ENCODE assay signal across 8 cellular contexts in genomic region chr12:34022079-34022830, GRCh38. TPM values are rescaled to one million over a fixed set of nuclear protein-coding genes. Genes with fewer than 3 reads are reported as not detected.
A peak's percentile ranks its signal among the peaks of the same experiment; 100 is the strongest.
DNase-seq lines count a peak whose midpoint lies in the region; ATAC-seq lines count a peak whose summit lies in the region.

A gene with protein sequence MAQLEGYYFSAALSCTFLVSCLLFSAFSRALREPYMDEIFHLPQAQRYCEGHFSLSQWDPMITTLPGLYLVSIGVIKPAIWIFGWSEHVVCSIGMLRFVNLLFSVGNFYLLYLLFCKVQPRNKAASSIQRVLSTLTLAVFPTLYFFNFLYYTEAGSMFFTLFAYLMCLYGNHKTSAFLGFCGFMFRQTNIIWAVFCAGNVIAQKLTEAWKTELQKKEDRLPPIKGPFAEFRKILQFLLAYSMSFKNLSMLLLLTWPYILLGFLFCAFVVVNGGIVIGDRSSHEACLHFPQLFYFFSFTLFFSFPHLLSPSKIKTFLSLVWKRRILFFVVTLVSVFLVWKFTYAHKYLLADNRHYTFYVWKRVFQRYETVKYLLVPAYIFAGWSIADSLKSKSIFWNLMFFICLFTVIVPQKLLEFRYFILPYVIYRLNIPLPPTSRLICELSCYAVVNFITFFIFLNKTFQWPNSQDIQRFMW (plus strand): TSS chr12:34022496. CDS start chr12:34022600, 104 bp downstream.

- peak within 1 kb of the TSS; percentile 96 for H3K4me3 Mint-ChIP-seq in activated T-helper 1 cell treated with anti-CD3 and anti-CD28 coated beads, Interleukin-12 subunit alpha, Interleukin-12 subunit beta, Interleukin-2, Interleukin-4 antibody, amounts not matched to agents 30 ng/mL and 10 ng/mL and 1 ng/mL, durations not matched to agents 14 hours and 24 hours and 36 hours
- peak within 1 kb of the TSS; percentile 90 to 98 (median 96) for H3K4me3 Mint-ChIP-seq in naive B cell
- H3K4me3 Mint-ChIP-seq in stimulated activated memory B cell treated with anti-CD40 and anti-IgM and Interleukin-4, amounts not matched to agents 10 μg/mL and 1 μg/mL and 100 μg/mL, for 72 hours: peak within 1 kb of the TSS; percentile 87

- intact Hi-C loops in activated T-helper 1 cell treated with anti-CD3 and anti-CD28 coated beads, Interleukin-12 subunit alpha, Interleukin-12 subunit beta, Interleukin-2, Interleukin-4 antibody, amounts not matched to agents 30 ng/mL and 10 ng/mL and 1 ng/mL, durations not matched to agents 14 hours and 24 hours and 36 hours (cut with micrococcal nuclease): loop anchor here (1.0 to 10.0 kb wide), 10 partner anchors 101 to 1917 kb away; partner anchors contain the start of genes BICD1, DNM1L and PKP2

- H3K4me3 ChIP-seq in GM23248: peak within 1 kb of the TSS; percentile 94

- H3K9ac ChIP-seq in GM23248: peak within 1 kb of the TSS; percentile 93

- H2AFZ ChIP-seq in GM23248: peak within 1 kb of the TSS; percentile 99

- peaks cover 35% of the 10 kb centered on the region for H3K4me1 Mint-ChIP-seq in activated T-helper 1 cell treated with anti-CD3 and anti-CD28 coated beads, Interleukin-12 subunit alpha, Interleukin-12 subunit beta, Interleukin-2, Interleukin-4 antibody, amounts not matched to agents 30 ng/mL and 10 ng/mL and 1 ng/mL, durations not matched to agents 14 hours and 24 hours and 36 hours (ENCODE audit: low read depth)
- peaks cover 12 to 22% (median 14%) of the 10 kb centered on the region in 3 donors for H3K4me1 Mint-ChIP-seq in naive B cell
- H3K4me1 Mint-ChIP-seq in stimulated activated memory B cell treated with anti-CD40 and anti-IgM and Interleukin-4, amounts not matched to agents 10 μg/mL and 1 μg/mL and 100 μg/mL, for 72 hours: peaks cover 6% of the 10 kb centered on the region

- H4K20me1 ChIP-seq in GM23248 (ENCODE audit: insufficient read depth): no peaks in the 10 kb centered on the region

- H3K27ac Mint-ChIP-seq in activated T-helper 1 cell treated with anti-CD3 and anti-CD28 coated beads, Interleukin-12 subunit alpha, Interleukin-12 subunit beta, Interleukin-2, Interleukin-4 antibody, amounts not matched to agents 30 ng/mL and 10 ng/mL and 1 ng/mL, durations not matched to agents 14 hours and 24 hours and 36 hours: peak within 1 kb of the TSS; percentile 93
- H3K27ac Mint-ChIP-seq in naive B cell: peak within 1 kb of the TSS; percentile 94 to 99 (median 98)
- peak within 1 kb of the TSS; percentile 80 for H3K27ac Mint-ChIP-seq in stimulated activated memory B cell treated with anti-CD40 and anti-IgM and Interleukin-4, amounts not matched to agents 10 μg/mL and 1 μg/mL and 100 μg/mL, for 72 hours

- H3K36me3 ChIP-seq in GM23248 (ENCODE audit: low read depth): no peaks in the 10 kb centered on the region

- no peaks in the 10 kb centered on the region for H3K27me3 ChIP-seq in GM23248 (replicated peaks; ENCODE audit: insufficient read depth)

- no peaks in the 10 kb centered on the region for H3K9me2 ChIP-seq in GM23248 (ENCODE audit: insufficient read depth)

- DNase-seq in EH (ENCODE audit: low read depth) (peak; percentile 98), GM23248 (peak; percentile 99), Kasumi-1 (lab: John Stamatoyannopoulos, UW) (peak; percentile 94 to 95), RPMI7951 (ENCODE audit: low read depth) (peak; percentile 96), fibroblast of gingiva (ENCODE audit: low read depth) (peak; percentile 98), naive B cell (peak; percentile 95)
- DNase-seq in activated T-helper 1 cell treated with anti-CD3 and anti-CD28 coated beads, Interleukin-12 subunit alpha, Interleukin-12 subunit beta, Interleukin-2, Interleukin-4 antibody, amounts not matched to agents 30 ng/mL and 10 ng/mL and 1 ng/mL, durations not matched to agents 14 hours and 24 hours and 36 hours (ENCODE audit: low spot score): peak; percentile 95

- H3K36me3 Mint-ChIP-seq in activated T-helper 1 cell treated with anti-CD3 and anti-CD28 coated beads, Interleukin-12 subunit alpha, Interleukin-12 subunit beta, Interleukin-2, Interleukin-4 antibody, amounts not matched to agents 30 ng/mL and 10 ng/mL and 1 ng/mL, durations not matched to agents 14 hours and 24 hours and 36 hours (ENCODE audit: low read depth): peaks cover 1% of the 10 kb centered on the region
- H3K36me3 Mint-ChIP-seq in naive B cell: peaks cover 0 to 8% of the 10 kb centered on the region in 2 donors
- peaks cover 12% of the 10 kb centered on the region for H3K36me3 Mint-ChIP-seq in stimulated activated memory B cell treated with anti-CD40 and anti-IgM and Interleukin-4, amounts not matched to agents 10 μg/mL and 1 μg/mL and 100 μg/mL, for 72 hours

- peak; percentile 97 to 98 for ATAC-seq in naive B cell (ENCODE audit: low read depth in 2 of 2)
- peak; percentile 99 for ATAC-seq in stimulated activated memory B cell treated with anti-CD40 and anti-IgM and Interleukin-4, amounts not matched to agents 10 μg/mL and 1 μg/mL and 100 μg/mL, for 72 hours

- peaks cover 12% of the 10 kb centered on the region; the same call in 1 of the 2 replicates for H3K4me1 ChIP-seq in GM23248 (ENCODE audit: insufficient read depth)

- 1 to 2% methylated on average over 39 to 44 of the region's 44 CpGs for WGBS in GM23248 (ENCODE audit: low coverage in 1 of 2, low lambda C conversion rate in 2 of 2, missing lambda C conversion rate in 2 of 2), 2 experiments

- H3K9me3 Mint-ChIP-seq in activated T-helper 1 cell treated with anti-CD3 and anti-CD28 coated beads, Interleukin-12 subunit alpha, Interleukin-12 subunit beta, Interleukin-2, Interleukin-4 antibody, amounts not matched to agents 30 ng/mL and 10 ng/mL and 1 ng/mL, durations not matched to agents 14 hours and 24 hours and 36 hours: no peaks in the 10 kb centered on the region
- H3K9me3 Mint-ChIP-seq in naive B cell: no peaks in the 10 kb centered on the region
- no peaks in the 10 kb centered on the region for H3K9me3 Mint-ChIP-seq in stimulated activated memory B cell treated with anti-CD40 and anti-IgM and Interleukin-4, amounts not matched to agents 10 μg/mL and 1 μg/mL and 100 μg/mL, for 72 hours

- no peaks in the 10 kb centered on the region for H3F3A ChIP-seq in GM23248 (ENCODE audit: insufficient read depth)

- H3K79me2 ChIP-seq in GM23248 (ENCODE audit: insufficient read depth): peaks cover 15% of the 10 kb centered on the region

- no peaks in the 10 kb centered on the region for H3K9me3 ChIP-seq in GM23248 (ENCODE audit: low read depth)

- in situ Hi-C loops in GM23248 (cut with MboI): loop anchor here (25.0 kb wide), 1 partner anchor 1660 kb away; no protein-coding TSS in a partner anchor

- H3K27ac ChIP-seq in GM23248: peak within 1 kb of the TSS; percentile 59

- H3K27me3 Mint-ChIP-seq in activated T-helper 1 cell treated with anti-CD3 and anti-CD28 coated beads, Interleukin-12 subunit alpha, Interleukin-12 subunit beta, Interleukin-2, Interleukin-4 antibody, amounts not matched to agents 30 ng/mL and 10 ng/mL and 1 ng/mL, durations not matched to agents 14 hours and 24 hours and 36 hours (ENCODE audit: insufficient read depth): no peaks in the 10 kb centered on the region
- H3K27me3 Mint-ChIP-seq in naive B cell: peaks cover 0 to 11% (median 5%) of the 10 kb centered on the region in 3 donors
- H3K27me3 Mint-ChIP-seq in stimulated activated memory B cell treated with anti-CD40 and anti-IgM and Interleukin-4, amounts not matched to agents 10 μg/mL and 1 μg/mL and 100 μg/mL, for 72 hours: no peaks in the 10 kb centered on the region

- H3K4me2 ChIP-seq in GM23248 (ENCODE audit: unreplicated experiment): peak within 1 kb of the TSS; percentile 98

RNA-seq across cellular contexts. Expression of the gene that starts here (rescaled TPM):
- 4.3 and 4.4 TPM in 2 replicates for total RNA-seq in GM23248 (2014; rRNA removed; shearing (Covaris generic))
- polyA plus RNA-seq in GM23248 (2016; fragmentation: Nextera tagmentation; extraction: Ambion mirVana): 2.1 and 3.2 TPM in 2 replicates
- 12.4 and 14.5 TPM in 2 replicates for total RNA-seq in RPMI7951 (2014; rRNA removed; shearing (Covaris generic))
- 20.3 and 28.5 TPM in 2 replicates for total RNA-seq in activated T-helper 1 cell treated with anti-CD3 and anti-CD28 coated beads, Interleukin-12 subunit alpha, Interleukin-12 subunit beta, Interleukin-2, Interleukin-4 antibody, amounts not matched to agents 30 ng/mL and 10 ng/mL and 1 ng/mL, durations not matched to agents 14 hours and 24 hours and 36 hours
- polyA plus RNA-seq in naive B cell (ENCODE audit: low read depth in 6 of 6): 1 to 10 TPM in 5 of 6 donors, not detected in 1; 1.1 to 6.6 (median 2.8) TPM

Comparison
In these comparisons a context has a peak if more than half of its experiments do, and no peak if none do; other contexts are left out.
1. Peak in every context shown above with its lines: DNase-seq, ATAC-seq, H3K4me3 ChIP-seq and H3K27ac ChIP-seq.